Comparison of ENCODE assay signal across 1 cellular context in the genomic region with DNA sequence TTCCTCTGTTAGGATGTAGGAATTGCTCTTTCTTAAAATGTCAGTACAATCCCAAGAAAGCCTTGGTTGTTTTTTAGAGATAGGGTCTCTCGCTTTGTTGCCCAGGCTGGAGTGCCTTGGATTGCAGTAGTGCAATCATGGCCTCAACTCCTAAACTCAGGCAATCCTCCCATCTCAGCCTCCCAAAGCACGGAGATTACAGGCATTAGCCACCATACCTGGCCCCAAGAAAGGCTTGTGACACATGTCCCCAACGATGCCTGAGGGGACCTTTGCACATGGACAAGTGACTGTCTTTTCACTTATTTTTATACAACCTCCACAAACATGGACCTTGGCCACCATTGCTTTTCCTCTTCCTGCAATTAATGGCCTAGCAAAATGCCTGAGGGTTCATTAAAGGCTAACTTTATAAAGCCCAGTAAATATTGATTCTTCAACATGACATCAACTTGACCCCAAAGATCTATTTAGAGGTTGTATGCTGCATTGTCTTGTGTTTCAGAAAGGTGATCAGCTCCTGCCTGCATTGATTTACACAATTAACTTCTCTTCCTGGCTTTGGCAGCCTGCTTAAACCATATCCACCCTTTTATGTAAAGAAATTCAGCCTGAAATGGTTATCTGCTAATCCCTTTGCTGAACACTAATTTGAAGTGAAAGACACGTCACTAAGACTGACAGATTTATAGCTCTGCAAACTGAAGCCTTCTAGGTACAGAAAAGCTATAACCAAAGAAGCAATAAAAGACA.
A peak's percentile ranks its signal among the peaks of the same experiment; 100 is the strongest.
TF ChIP-seq lines count a peak whose summit lies in the region.

No MANE protein-coding gene starts in this region.

TF ChIP-seq in liver, 16 proteins besides CTCF, POLR2A, EP300 and RAD21 (continued from another document):
- peak; percentile 45 for TF ChIP-seq ZBTB33 (IDR thresholded peaks at IDR 0.05)
- peak; percentile 84 for TF ChIP-seq SP1 (IDR thresholded peaks at IDR 0.05)
- TF ChIP-seq, protein P1, sequence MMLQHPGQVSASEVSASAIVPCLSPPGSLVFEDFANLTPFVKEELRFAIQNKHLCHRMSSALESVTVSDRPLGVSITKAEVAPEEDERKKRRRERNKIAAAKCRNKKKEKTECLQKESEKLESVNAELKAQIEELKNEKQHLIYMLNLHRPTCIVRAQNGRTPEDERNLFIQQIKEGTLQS (IDR thresholded peaks at IDR 0.05) = peak; percentile 13
- TF ChIP-seq HNF4G (IDR thresholded peaks at IDR 0.05) = peak; percentile 53
- TF ChIP-seq GABPA (IDR thresholded peaks at IDR 0.05 in 1 of 2, conservative IDR thresholded peaks at IDR 0.05 in 1 of 2) = peak in 1 of 2 donors; percentile 8
- TF ChIP-seq NR2F2 (IDR thresholded peaks at IDR 0.05) = peak; percentile 6
- TF ChIP-seq, protein P2, sequence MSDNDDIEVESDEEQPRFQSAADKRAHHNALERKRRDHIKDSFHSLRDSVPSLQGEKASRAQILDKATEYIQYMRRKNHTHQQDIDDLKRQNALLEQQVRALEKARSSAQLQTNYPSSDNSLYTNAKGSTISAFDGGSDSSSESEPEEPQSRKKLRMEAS (IDR thresholded peaks at IDR 0.05) = peak; percentile 65
